ENCODE assay signal across 21 cellular contexts in genomic region chr17:82386256-82386831, GRCh38. TPM values are rescaled to one million over a fixed set of nuclear protein-coding genes. Genes with fewer than 3 reads are reported as not detected.
"Had no signal": no experiment of that assay in that cellular context is flagged by ENCODE, and none has a peak within 500 bp of the region (broad histone marks: within the 10 kb centered on the region; RNA-seq: fewer than 3 reads in every experiment).

No MANE protein-coding gene starts in this region.

- H3K4me1 Mint-ChIP-seq: endodermal cell had no signal

- H3K27me3 ChIP-seq: ascending aorta had no signal

- H3K4me3 ChIP-seq: dorsolateral prefrontal cortex, gastroesophageal sphincter, heart right ventricle, psoas muscle, tibial nerve had no signal

- H3K9me3 Mint-ChIP-seq: activated naive CD8-positive, alpha-beta T cell treated with anti-CD3 and anti-CD28 coated beads, Interleukin-2, amount 50 U/mL, for 24 hours; activated T-helper 17 cell treated with anti-CD3 and anti-CD28 coated beads, Interleukin-2, amount 50 U/mL, for 72 hours; endodermal cell; natural killer cell treated with Interleukin-12 subunit alpha and Interleukin-12 subunit beta and Interleukin-15 and Interleukin-18, amount 100 ng/mL, for 72 hours; stimulated activated naive B cell treated with anti-CD40 and anti-IgM and Interleukin-4, amounts not matched to agents 10 μg/mL and 1 μg/mL and 100 μg/mL, for 72 hours had no signal

- DNase-seq: activated CD4-positive, alpha-beta T cell treated with anti-CD3 and anti-CD28 coated beads for 1 hour; activated CD4-positive, alpha-beta T cell treated with anti-CD3 and anti-CD28 coated beads, Interleukin-2, amount 50 U/mL, for 4 hours; activated naive CD4-positive, alpha-beta T cell treated with Interleukin-2 at 50 U/mL for 16 hours; activated naive CD8-positive, alpha-beta T cell treated with anti-CD3 and anti-CD28 coated beads, Interleukin-2, amount 50 U/mL, for 24 hours; dorsolateral prefrontal cortex; erythroblast; heart right ventricle; mesenchymal stem cell; stimulated activated CD4-positive, alpha-beta T cell treated with anti-CD3 and anti-CD28 coated beads, Interleukin-4, amount 100 ng/mL, for 1 hour; stimulated activated naive B cell treated with anti-CD40 and anti-IgM and Interleukin-4, amounts not matched to agents 10 μg/mL and 1 μg/mL and 100 μg/mL, for 72 hours; substantia nigra had no signal

- H3K27ac Mint-ChIP-seq: activated naive CD8-positive, alpha-beta T cell treated with anti-CD3 and anti-CD28 coated beads, Interleukin-2, amount 50 U/mL, for 24 hours; activated T-helper 17 cell treated with anti-CD3 and anti-CD28 coated beads, Interleukin-2, amount 50 U/mL, for 72 hours; endodermal cell; natural killer cell treated with Interleukin-12 subunit alpha and Interleukin-12 subunit beta and Interleukin-15 and Interleukin-18, amount 100 ng/mL, for 72 hours; stimulated activated naive B cell treated with anti-CD40 and anti-IgM and Interleukin-4, amounts not matched to agents 10 μg/mL and 1 μg/mL and 100 μg/mL, for 72 hours had no signal

- H3K27ac ChIP-seq: ascending aorta, dorsolateral prefrontal cortex, psoas muscle had no signal

- H3K9me3 ChIP-seq: ascending aorta, breast epithelium, gastroesophageal sphincter, heart right ventricle, psoas muscle, tibial nerve had no signal

- H3K4me3 Mint-ChIP-seq: activated naive CD8-positive, alpha-beta T cell treated with anti-CD3 and anti-CD28 coated beads, Interleukin-2, amount 50 U/mL, for 24 hours; activated T-helper 17 cell treated with anti-CD3 and anti-CD28 coated beads, Interleukin-2, amount 50 U/mL, for 72 hours; endodermal cell; natural killer cell treated with Interleukin-12 subunit alpha and Interleukin-12 subunit beta and Interleukin-15 and Interleukin-18, amount 100 ng/mL, for 72 hours; stimulated activated naive B cell treated with anti-CD40 and anti-IgM and Interleukin-4, amounts not matched to agents 10 μg/mL and 1 μg/mL and 100 μg/mL, for 72 hours had no signal

- ATAC-seq: activated naive CD8-positive, alpha-beta T cell treated with anti-CD3 and anti-CD28 coated beads, Interleukin-2, amount 50 U/mL, for 24 hours; activated T-helper 17 cell treated with anti-CD3 and anti-CD28 coated beads, Interleukin-2, amount 50 U/mL, for 72 hours; gastroesophageal sphincter; natural killer cell treated with Interleukin-12 subunit alpha and Interleukin-12 subunit beta and Interleukin-15 and Interleukin-18, amount 100 ng/mL, for 72 hours; stimulated activated naive B cell treated with anti-CD40 and anti-IgM and Interleukin-4, amounts not matched to agents 10 μg/mL and 1 μg/mL and 100 μg/mL, for 72 hours had no signal

- H3K36me3 Mint-ChIP-seq: natural killer cell treated with Interleukin-12 subunit alpha and Interleukin-12 subunit beta and Interleukin-15 and Interleukin-18, amount 100 ng/mL, for 72 hours; stimulated activated naive B cell treated with anti-CD40 and anti-IgM and Interleukin-4, amounts not matched to agents 10 μg/mL and 1 μg/mL and 100 μg/mL, for 72 hours had no signal

- H3K36me3 ChIP-seq: breast epithelium had no signal

RNA-seq across cellular contexts. Expression of gene UTS2R, which starts 14.8 kb away (rescaled TPM):
- total RNA-seq: ascending aorta; gastroesophageal sphincter; liver; natural killer cell treated with Interleukin-12 subunit alpha and Interleukin-12 subunit beta and Interleukin-15 and Interleukin-18, amount 100 ng/mL, for 72 hours; omental fat pad had no signal

RNA-seq across cellular contexts. Expression of gene TEX19, which starts 27.3 kb away (rescaled TPM):
- total RNA-seq: ascending aorta; breast epithelium; dorsolateral prefrontal cortex; gastroesophageal sphincter; heart right ventricle; natural killer cell treated with Interleukin-12 subunit alpha and Interleukin-12 subunit beta and Interleukin-15 and Interleukin-18, amount 100 ng/mL, for 72 hours; omental fat pad; tibial nerve had no signal

RNA-seq across cellular contexts. Expression of gene SECTM1, which starts 52.8 kb away (rescaled TPM):
- total RNA-seq: endodermal cell had no signal
